24 cellular contexts compared by ENCODE assay signal in genomic region chr22:32843300-32843699, GRCh38.
"Had no signal": no experiment of that assay in that cellular context is flagged by ENCODE, and none has a peak within 500 bp of the region (broad histone marks: within the 10 kb centered on the region; RNA-seq: fewer than 3 reads in every experiment).

No MANE protein-coding gene starts in this region.

- H3K9me3 Mint-ChIP-seq: effector memory CD8-positive, alpha-beta T cell; natural killer cell; neural progenitor cell; stimulated activated naive CD8-positive, alpha-beta T cell treated with anti-CD3 and anti-CD28 coated beads, Interleukin-15, amount 100 ng/mL, for 72 hours had no signal

- H3K4me3 Mint-ChIP-seq: effector memory CD8-positive, alpha-beta T cell; natural killer cell; neural progenitor cell; stimulated activated naive CD8-positive, alpha-beta T cell treated with anti-CD3 and anti-CD28 coated beads, Interleukin-15, amount 100 ng/mL, for 72 hours had no signal

- H3K36me3 Mint-ChIP-seq: natural killer cell, neural progenitor cell had no signal

- H3K36me3 ChIP-seq: esophagus squamous epithelium, left lung, neural progenitor cell, right lobe of liver, suprapubic skin, transverse colon, vagina had no signal

- H3K4me2 ChIP-seq: neural progenitor cell had no signal

- H3K4me1 Mint-ChIP-seq: natural killer cell; stimulated activated naive CD8-positive, alpha-beta T cell treated with anti-CD3 and anti-CD28 coated beads, Interleukin-15, amount 100 ng/mL, for 72 hours had no signal

- H3K27me3 Mint-ChIP-seq: stimulated activated naive CD8-positive, alpha-beta T cell treated with anti-CD3 and anti-CD28 coated beads, Interleukin-15, amount 100 ng/mL, for 72 hours had no signal

- H3K27ac Mint-ChIP-seq: effector memory CD8-positive, alpha-beta T cell; natural killer cell; neural progenitor cell; stimulated activated naive CD8-positive, alpha-beta T cell treated with anti-CD3 and anti-CD28 coated beads, Interleukin-15, amount 100 ng/mL, for 72 hours had no signal

- H3K4me3 ChIP-seq: esophagus squamous epithelium, heart right ventricle, left lung, lower lobe of right lung, neural progenitor cell, right lobe of liver, suprapubic skin, transverse colon, vagina had no signal

- ATAC-seq: effector memory CD8-positive, alpha-beta T cell; heart right ventricle; left cardiac atrium; left lung; lower lobe of right lung; natural killer cell; right lobe of liver; stimulated activated naive CD8-positive, alpha-beta T cell treated with anti-CD3 and anti-CD28 coated beads, Interleukin-15, amount 100 ng/mL, for 72 hours had no signal

- H3K27me3 ChIP-seq: heart right ventricle, left lung, neural progenitor cell, right lobe of liver, suprapubic skin, transverse colon, vagina had no signal

- H3K9me3 ChIP-seq: esophagus squamous epithelium, heart right ventricle, left lung, lower lobe of right lung, right lobe of liver, suprapubic skin, transverse colon, vagina had no signal

- H2AFZ ChIP-seq: neural progenitor cell had no signal

- DNase-seq: cortex of kidney; effector memory CD8-positive, alpha-beta T cell; erythroblast; esophagus squamous epithelium; glutamatergic neuron; heart right ventricle; hippocampal formation; left cardiac atrium; left lung; lower lobe of right lung; natural killer cell; retina; right lobe of liver; small intestine; stimulated activated CD4-positive, alpha-beta T cell treated with anti-CD3 and anti-CD28 coated beads, Interleukin-12 subunit alpha, Interleukin-12 subunit beta, amount 100 ng/mL, for 4 hours; stimulated activated CD4-positive, alpha-beta T cell treated with anti-CD3 and anti-CD28 coated beads, Interleukin-1b, Interleukin-23, amount 100 ng/mL, for 48 hours; stimulated activated CD4-positive, alpha-beta T cell treated with anti-CD3 and anti-CD28 coated beads, Interleukin-4, amount 100 ng/mL, for 1 hour; stimulated activated CD8-positive, alpha-beta memory T cell treated with anti-CD3 and anti-CD28 coated beads, Interleukin-4, amount 100 ng/mL, for 48 hours; stimulated activated naive CD4-positive, alpha-beta T cell; stimulated activated naive CD8-positive, alpha-beta T cell treated with anti-CD3 and anti-CD28 coated beads, Interleukin-15, amount 100 ng/mL, for 72 hours; transverse colon had no signal

- H3K27ac ChIP-seq: esophagus squamous epithelium, left lung, lower lobe of right lung, neural progenitor cell, right lobe of liver, suprapubic skin, transverse colon, vagina had no signal

- H3K4me1 ChIP-seq: right lobe of liver had no signal

- H3K9ac ChIP-seq: neural progenitor cell had no signal
